In the genomic region with DNA sequence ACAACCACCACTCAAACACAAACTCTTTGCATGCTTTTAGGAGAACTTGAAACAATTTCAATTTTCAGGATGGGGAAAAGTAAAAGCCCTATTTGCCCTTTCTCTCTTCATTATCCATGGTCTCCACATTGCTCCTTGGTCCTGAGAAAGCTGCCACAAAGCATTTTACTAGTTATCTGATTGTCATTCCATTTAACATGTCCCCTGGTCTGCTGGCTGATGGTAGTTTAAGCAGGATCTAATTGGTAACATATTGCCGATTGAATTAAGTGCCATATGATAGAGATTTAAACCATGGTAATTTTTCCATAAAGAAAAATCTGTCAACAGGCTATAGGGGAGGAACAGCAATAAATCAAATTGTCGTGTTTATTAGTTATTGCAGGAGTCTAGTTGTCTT, we compare ENCODE assay signal across 12 cellular contexts.
"Had no signal": no experiment of that assay in that cellular context is flagged by ENCODE, and none has a peak within 500 bp of the region (broad histone marks: within the 10 kb centered on the region; RNA-seq: fewer than 3 reads in every experiment).

No MANE protein-coding gene starts in this region.

- H3K4me3 ChIP-seq: breast epithelium, pancreas had no signal

- H3K36me3 ChIP-seq: breast epithelium, pancreas had no signal

- H3K9me3 ChIP-seq: breast epithelium, pancreas had no signal

- H3K27me3 ChIP-seq: breast epithelium, pancreas had no signal

- DNase-seq: activated CD4-positive, alpha-beta T cell treated with anti-CD3 and anti-CD28 coated beads for 36 hours; activated naive CD4-positive, alpha-beta T cell; aorta; hippocampal formation; kidney glomerular epithelial cell; pancreas; T-helper 9 cell; trophoblast cell had no signal

- H3K4me1 ChIP-seq: breast epithelium, pancreas had no signal

- H3K4me3 Mint-ChIP-seq: activated CD4-positive, alpha-beta T cell treated with anti-CD3 and anti-CD28 coated beads for 36 hours; activated T-helper 1 cell treated with anti-CD3 and anti-CD28 coated beads, Interleukin-12 subunit alpha, Interleukin-12 subunit beta, Interleukin-2, Interleukin-4 antibody, amounts not matched to agents 30 ng/mL and 10 ng/mL and 1 ng/mL, durations not matched to agents 14 hours and 24 hours and 36 hours; stimulated activated effector memory CD8-positive, alpha-beta T cell treated with anti-CD3 and anti-CD28 coated beads, Interleukin-12 subunit alpha, Interleukin-12 subunit beta, amount 100 ng/mL, for 72 hours had no signal

- ATAC-seq: activated CD4-positive, alpha-beta T cell treated with anti-CD3 and anti-CD28 coated beads for 36 hours; pancreas; stimulated activated effector memory CD8-positive, alpha-beta T cell treated with anti-CD3 and anti-CD28 coated beads, Interleukin-12 subunit alpha, Interleukin-12 subunit beta, amount 100 ng/mL, for 72 hours had no signal

- H3K27ac ChIP-seq: breast epithelium, pancreas, VCaP had no signal

- H3K27ac Mint-ChIP-seq: activated CD4-positive, alpha-beta T cell treated with anti-CD3 and anti-CD28 coated beads for 36 hours; activated T-helper 1 cell treated with anti-CD3 and anti-CD28 coated beads, Interleukin-12 subunit alpha, Interleukin-12 subunit beta, Interleukin-2, Interleukin-4 antibody, amounts not matched to agents 30 ng/mL and 10 ng/mL and 1 ng/mL, durations not matched to agents 14 hours and 24 hours and 36 hours; stimulated activated effector memory CD8-positive, alpha-beta T cell treated with anti-CD3 and anti-CD28 coated beads, Interleukin-12 subunit alpha, Interleukin-12 subunit beta, amount 100 ng/mL, for 72 hours had no signal
